Comparison of ENCODE assay signal across 11 cellular contexts in the genomic region with DNA sequence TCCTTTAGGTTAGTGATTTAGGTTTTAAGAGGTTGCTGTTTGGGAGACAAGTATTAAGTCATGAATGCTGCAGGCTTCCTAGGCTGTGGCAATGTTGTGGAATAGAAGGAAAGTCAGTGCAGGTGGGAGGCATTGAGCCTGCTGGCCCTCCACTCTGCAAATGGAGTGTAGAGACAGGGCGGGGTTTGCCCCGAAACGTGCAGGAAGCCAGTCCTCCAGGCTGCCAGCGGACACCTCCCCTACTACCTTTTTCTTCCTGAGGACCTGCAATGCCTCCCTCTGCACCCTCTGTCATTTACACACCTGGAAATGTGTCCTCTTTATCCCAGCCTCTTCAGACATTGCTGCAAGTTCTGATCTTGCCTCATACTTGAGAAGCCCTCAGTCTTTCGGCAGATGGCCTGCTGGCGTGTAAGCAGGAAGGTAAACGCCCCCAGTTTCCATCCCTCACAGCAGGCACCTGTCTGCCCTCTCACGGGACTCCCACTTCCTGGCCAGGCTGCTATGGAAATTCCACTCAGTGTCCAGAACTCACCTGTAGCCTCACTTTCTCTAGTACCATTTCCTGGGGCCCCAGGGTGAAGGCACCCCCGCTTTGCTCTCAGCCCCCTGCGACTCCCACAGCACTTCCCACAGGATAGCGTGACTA.
A peak's percentile ranks its signal among the peaks of the same experiment; 100 is the strongest.
DNase-seq lines count a peak whose midpoint lies in the region; ATAC-seq and TF ChIP-seq lines count a peak whose summit lies in the region.
"Had no signal": no experiment of that assay in that cellular context is flagged by ENCODE, and none has a peak within 500 bp of the region (broad histone marks: within the 10 kb centered on the region; RNA-seq: fewer than 3 reads in every experiment).

No MANE protein-coding gene starts in this region.

- no CpG with 5 or more reads among the region's 11 CpGs for WGBS in neuronal stem cell (ENCODE audit: extremely low coverage in 2 of 2, insufficient read length in 2 of 2, insufficient replicate concordance in 1 of 2), 2 donors

- H3K27me3 ChIP-seq in OCI-LY3 (ENCODE audit: low read depth, low read length) (no peaks in the 10 kb centered on the region), neuronal stem cell (ENCODE audit: control insufficient read depth in 3 of 3, insufficient read depth in 3 of 3, low read depth in 1 of 3, low read length in 3 of 3) (peaks cover 0 to 26% (median 0%) of the 10 kb centered on the region in 3 experiments)
- no peaks in the 10 kb centered on the region for H3K27me3 ChIP-seq in effector memory CD4-positive, alpha-beta T cell (replicated peaks; ENCODE audit: control insufficient read depth, insufficient read depth, low read length, poor library complexity, severe bottlenecking)

- peak overlapping the region; percentile 58 for H3K4me3 ChIP-seq in OCI-LY3 (ENCODE audit: low read length)
- no peak overlapping the region for H3K4me3 ChIP-seq in neuronal stem cell (ENCODE audit: low read length in 2 of 2)
- H3K4me3 ChIP-seq in effector memory CD4-positive, alpha-beta T cell (ENCODE audit: insufficient read depth, low read depth, low read length, poor library complexity, severe bottlenecking), result no peak overlapping the region
- H3K4me3 ChIP-seq: SK-N-MC had no signal

- H3K36me3 ChIP-seq in OCI-LY3 (replicated peaks; ENCODE audit: low read depth, low read length) (no peaks in the 10 kb centered on the region), neuronal stem cell (replicated peaks in 1 of 2; ENCODE audit: control insufficient read depth in 2 of 2, insufficient read depth in 2 of 2, low read length in 2 of 2) (no peaks in the 10 kb centered on the region)
- H3K36me3 ChIP-seq in effector memory CD4-positive, alpha-beta T cell (ENCODE audit: control insufficient read depth, insufficient read depth, low read length), result no peaks in the 10 kb centered on the region

- H2AK5ac ChIP-seq in neuronal stem cell (ENCODE audit: low read depth, low read length), result peak overlapping the region; percentile 30

- H3K9me3 Mint-ChIP-seq in osteocyte (ENCODE audit: unreplicated experiment), result no peaks in the 10 kb centered on the region

- H3K9ac ChIP-seq in OCI-LY3 (ENCODE audit: low read length), result peak overlapping the region; percentile 35; the same call in 1 of the 2 replicates
- peak overlapping the region; percentile 7 for H3K9ac ChIP-seq in neuronal stem cell (ENCODE audit: low read depth, low read length, poor library complexity)

- peak; percentile 57 for ATAC-seq in GM21723 (IDR thresholded peaks at IDR 0.05; ENCODE audit: unreplicated experiment)

- DNase-seq in NCI-H2171 treated with DMSO at 0.1 percent for 48 hours (lab: John Stamatoyannopoulos, UW) (peak; percentile 44), NCI-H2171 (lab: John Stamatoyannopoulos, UW) (no peak), neuronal stem cell (ENCODE audit: low spot score) (no peak), osteocyte (ENCODE audit: extremely low spot score, unreplicated experiment) (no peak), HEK293T (ENCODE audit: extremely low spot score) (no peak)
- no peak for DNase-seq in effector memory CD4-positive, alpha-beta T cell
- DNase-seq: HFFc6, kidney had no signal

- no peak overlapping the region for H3K14ac ChIP-seq in neuronal stem cell (ENCODE audit: low read length)

- H3K79me2 ChIP-seq in OCI-LY3 (ENCODE audit: low read length), result no peaks in the 10 kb centered on the region

- H2BK120ac ChIP-seq in neuronal stem cell (ENCODE audit: low read depth, low read length), result no peak overlapping the region

- H3K27ac ChIP-seq in OCI-LY3 (ENCODE audit: low read length) (peak overlapping the region; percentile 2; the same call in 1 of the 2 replicates), neuronal stem cell (replicated peaks; ENCODE audit: low read length) (no peak overlapping the region)
- H3K27ac ChIP-seq in effector memory CD4-positive, alpha-beta T cell (ENCODE audit: insufficient read depth, low read length, poor library complexity, severe bottlenecking), result no peak overlapping the region
- H3K27ac ChIP-seq: SK-N-MC had no signal

- H3K4ac ChIP-seq in neuronal stem cell (ENCODE audit: low read length), result no peak overlapping the region

- no peak overlapping the region for H4K8ac ChIP-seq in neuronal stem cell (ENCODE audit: low read depth, low read length)

- no peak overlapping the region for H2BK5ac ChIP-seq in neuronal stem cell (ENCODE audit: low read length)

- no peak overlapping the region for H3K23ac ChIP-seq in neuronal stem cell (ENCODE audit: low read depth, low read length, poor library complexity)

- TF ChIP-seq CTCF in OCI-LY3 (IDR thresholded peaks at IDR 0.05; ENCODE audit: low read depth, low read length) (no peak), osteocyte (IDR thresholded peaks at IDR 0.05) (no peak)

- CTCF ChIA-PET in HEK293T (lab: Yijun Ruan, JAX), result no interaction called here

- peaks cover under 1% of the 10 kb centered on the region for H3K27me3 Mint-ChIP-seq in osteocyte (ENCODE audit: unreplicated experiment)

- H3K4me1 ChIP-seq in OCI-LY3 (ENCODE audit: low read length), result peaks cover 38% of the 10 kb centered on the region
- H3K4me1 ChIP-seq in neuronal stem cell (ENCODE audit: control insufficient read depth in 2 of 2, insufficient read depth in 1 of 2, low read depth in 1 of 2, low read length in 2 of 2), result no peaks in the 10 kb centered on the region
- H3K4me1 ChIP-seq in effector memory CD4-positive, alpha-beta T cell (ENCODE audit: control insufficient read depth, insufficient read depth, low read length, poor library complexity, severe bottlenecking), result peaks cover 7% of the 10 kb centered on the region

- peak overlapping the region; percentile 32 for H3K18ac ChIP-seq in neuronal stem cell (ENCODE audit: low read length)

- no peaks in the 10 kb centered on the region for H3K4me1 Mint-ChIP-seq in osteocyte (ENCODE audit: unreplicated experiment)

- no peak overlapping the region for H3K27ac Mint-ChIP-seq in osteocyte (ENCODE audit: unreplicated experiment)
- H3K27ac Mint-ChIP-seq: HFFc6 had no signal

- H3K4me2 ChIP-seq in OCI-LY3 (ENCODE audit: low read length), result peak overlapping the region; percentile 84
- H3K4me2 ChIP-seq in neuronal stem cell (ENCODE audit: insufficient read depth, low read length, poor library complexity, severe bottlenecking), result no peak overlapping the region

- H3K4me3 Mint-ChIP-seq in osteocyte (ENCODE audit: unreplicated experiment), result no peak overlapping the region
- H3K4me3 Mint-ChIP-seq: HFFc6 had no signal

- H4K20me1 ChIP-seq in OCI-LY3 (ENCODE audit: insufficient read depth, low read length), result no peaks in the 10 kb centered on the region

- no peak overlapping the region for H4K91ac ChIP-seq in neuronal stem cell (ENCODE audit: low read depth, low read length, poor library complexity)

- no peak overlapping the region for H2BK15ac ChIP-seq in neuronal stem cell (ENCODE audit: low read length)

- no peaks in the 10 kb centered on the region for H3K79me1 ChIP-seq in neuronal stem cell (ENCODE audit: low read depth, low read length)

- H3K36me3 Mint-ChIP-seq in osteocyte (ENCODE audit: unreplicated experiment), result no peaks in the 10 kb centered on the region

- H2AFZ ChIP-seq in OCI-LY3 (ENCODE audit: low read depth, low read length) (peak overlapping the region; percentile 82; the same call in 1 of the 2 replicates), neuronal stem cell (ENCODE audit: low read length) (no peak overlapping the region)

- no peaks in the 10 kb centered on the region for H3K9me3 ChIP-seq in OCI-LY3 (ENCODE audit: insufficient read depth, low read length)
- peaks cover 0 to 2% of the 10 kb centered on the region in 2 donors for H3K9me3 ChIP-seq in neuronal stem cell (replicated peaks in 1 of 2; ENCODE audit: control insufficient read depth in 2 of 2, insufficient read depth in 1 of 2, low read depth in 1 of 2, low read length in 2 of 2)
- no peaks in the 10 kb centered on the region for H3K9me3 ChIP-seq in effector memory CD4-positive, alpha-beta T cell (ENCODE audit: control insufficient read depth, low read length)

- H2BK12ac ChIP-seq in neuronal stem cell (ENCODE audit: low read length), result no peak overlapping the region

- POLR2A ChIA-PET in HEK293T (lab: Yijun Ruan, JAX), result no interaction called here

TF ChIP-seq in HEK293T, 16 proteins besides CTCF, POLR2A, EP300 and RAD21:
- no peak for TF ChIP-seq FOXM1 (IDR thresholded peaks at IDR 0.05; ENCODE audit: borderline replicate concordance)
- no peak for TF ChIP-seq L3MBTL2 (conservative IDR thresholded peaks at IDR 0.05)
- TF ChIP-seq FOXA1 (IDR thresholded peaks at IDR 0.05), result no peak
- no peak for TF ChIP-seq CTBP1 (IDR thresholded peaks at IDR 0.05; ENCODE audit: borderline replicate concordance)
- TF ChIP-seq BHLHE40 (IDR thresholded peaks at IDR 0.05; ENCODE audit: borderline replicate concordance), result no peak
- no peak for TF ChIP-seq SP1 (IDR thresholded peaks at IDR 0.05)
- TF ChIP-seq LEF1 (IDR thresholded peaks at IDR 0.05; ENCODE audit: borderline replicate concordance), result no peak
- no peak for TF ChIP-seq PKNOX1 (IDR thresholded peaks at IDR 0.05)
- no peak for TF ChIP-seq SUZ12 (IDR thresholded peaks at IDR 0.05)
- no peak for TF ChIP-seq FOXK2 (IDR thresholded peaks at IDR 0.05)
- no peak for TF ChIP-seq ARNT (IDR thresholded peaks at IDR 0.05)
- TF ChIP-seq TARDBP (IDR thresholded peaks at IDR 0.05), result no peak
- no peak for TF ChIP-seq ELF4 (IDR thresholded peaks at IDR 0.05)
- no peak for TF ChIP-seq ZNF384 (IDR thresholded peaks at IDR 0.05)
- TF ChIP-seq NFRKB (IDR thresholded peaks at IDR 0.05), result no peak
- no peak for TF ChIP-seq HDGF (IDR thresholded peaks at IDR 0.05; ENCODE audit: borderline replicate concordance)
